14 cellular contexts compared by ENCODE assay signal in the genomic region with DNA sequence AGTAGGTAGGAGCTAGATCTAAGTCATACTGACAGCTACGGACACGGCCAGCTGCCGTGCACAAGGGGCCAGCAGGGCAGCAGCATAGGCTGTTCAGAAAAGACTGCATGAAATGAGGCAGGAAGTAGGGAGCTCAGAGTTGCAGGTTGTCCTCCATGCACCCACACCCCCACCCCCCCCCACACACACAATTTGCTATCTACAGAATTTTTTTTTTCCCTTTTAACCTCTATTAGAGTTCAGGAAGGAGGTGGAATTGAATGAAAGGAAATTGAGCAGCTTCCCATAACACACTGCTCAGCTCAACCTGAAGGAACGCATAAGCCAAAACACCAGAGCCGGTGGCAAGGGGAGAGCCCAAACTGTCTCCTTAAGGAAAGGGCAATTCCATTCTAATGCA.
A peak's percentile ranks its signal among the peaks of the same experiment; 100 is the strongest.
DNase-seq lines count a peak whose midpoint lies in the region; ATAC-seq and TF ChIP-seq lines count a peak whose summit lies in the region.
"Had no signal": no experiment of that assay in that cellular context is flagged by ENCODE, and none has a peak within 500 bp of the region (broad histone marks: within the 10 kb centered on the region; RNA-seq: fewer than 3 reads in every experiment).

No MANE protein-coding gene starts in this region.

- H3K27ac Mint-ChIP-seq in HFFc6 = no peak overlapping the region
- H3K27ac Mint-ChIP-seq in chondrocyte (ENCODE audit: unreplicated experiment) = peak overlapping the region; percentile 53
- H3K27ac Mint-ChIP-seq: B cell; CD4-positive, CD25-positive, alpha-beta regulatory T cell had no signal

- H3K9me3 ChIP-seq in prostate gland = no peaks in the 10 kb centered on the region

- H3K36me3 Mint-ChIP-seq in HFFc6 (ENCODE audit: low read depth) = peaks cover 55% of the 10 kb centered on the region
- peaks cover 53% of the 10 kb centered on the region for H3K36me3 Mint-ChIP-seq in chondrocyte (ENCODE audit: low read depth)
- H3K36me3 Mint-ChIP-seq: CD4-positive, CD25-positive, alpha-beta regulatory T cell had no signal

- H3K4me3 Mint-ChIP-seq in HFFc6 = peak overlapping the region; percentile 7; the same call in 1 of the 2 replicates
- H3K4me3 Mint-ChIP-seq in chondrocyte (ENCODE audit: unreplicated experiment) = no peak overlapping the region
- H3K4me3 Mint-ChIP-seq: B cell; CD4-positive, CD25-positive, alpha-beta regulatory T cell had no signal

- WGBS in prostate gland = 97% methylated on average over 5 of the region's 5 CpGs

- no peak overlapping the region for H3K27ac ChIP-seq in prostate gland

- H3K27me3 Mint-ChIP-seq in HFFc6 (ENCODE audit: insufficient read depth) (peaks cover 9% of the 10 kb centered on the region), chondrocyte (ENCODE audit: low read depth) (no peaks in the 10 kb centered on the region)

- H3K4me1 Mint-ChIP-seq in HFFc6 (ENCODE audit: low read depth) (peaks cover 40% of the 10 kb centered on the region), chondrocyte (ENCODE audit: low read depth) (peaks cover 34% of the 10 kb centered on the region)
- H3K4me1 Mint-ChIP-seq: B cell; CD4-positive, CD25-positive, alpha-beta regulatory T cell had no signal

- H3K36me3 ChIP-seq in prostate gland = no peaks in the 10 kb centered on the region

- TF ChIP-seq CTCF in HFFc6 (IDR thresholded peaks at IDR 0.05) (no peak), chondrocyte (IDR thresholded peaks at IDR 0.05) (no peak), prostate gland (IDR thresholded peaks at IDR 0.05) (no peak)

- H3K27me3 ChIP-seq in prostate gland (replicated peaks; ENCODE audit: insufficient read depth) = no peaks in the 10 kb centered on the region

- ATAC-seq in HG03520 (IDR thresholded peaks at IDR 0.05; ENCODE audit: unreplicated experiment) = no peak
- ATAC-seq: HCT116 had no signal

- no peak for DNase-seq in HFFc6
- DNase-seq in chondrocyte (ENCODE audit: low spot score) = no peak
- peak; percentile 77 to 89 for DNase-seq in lung microvascular endothelial cell (ENCODE audit: low read depth in 2 of 2)
- DNase-seq in pulmonary artery endothelial cell (ENCODE audit: low read depth, low spot score) = peak; percentile 55
- DNase-seq in prostate gland (ENCODE audit: low spot score) = no peak
- no peak for DNase-seq in globus pallidus (ENCODE audit: low spot score)
- DNase-seq: CD4-positive, CD25-positive, alpha-beta regulatory T cell; KBM-7; MV-4-11; NCI-H1417; NCI-H2171 treated with DMSO at 0.1 percent for 48 hours had no signal

- H3K4me1 ChIP-seq in prostate gland (replicated peaks) = no peaks in the 10 kb centered on the region

- H3K9me3 Mint-ChIP-seq in HFFc6 (no peaks in the 10 kb centered on the region), chondrocyte (ENCODE audit: low read depth) (no peaks in the 10 kb centered on the region)

- TF ChIP-seq POLR2A in prostate gland (IDR thresholded peaks at IDR 0.05) = no peak

- no peak overlapping the region for H3K4me3 ChIP-seq in prostate gland

- intact Hi-C loops in prostate gland (cut with DNase I) = no loop called here

Comparison
In these comparisons a context has a peak if more than half of its experiments do, and no peak if none do; other contexts are left out.
1. DNase-seq: peak in lung microvascular endothelial cell (2 of 2) and pulmonary artery endothelial cell (single experiment); none in HFFc6 (single experiment), chondrocyte (single experiment), prostate gland (single experiment) and globus pallidus (single experiment).